In genomic region chr6:26216015-26216885, GRCh38 we compare ENCODE assay signal across 8 cellular contexts.
DNase-seq lines count a peak whose midpoint lies in the region; ATAC-seq and TF ChIP-seq lines count a peak whose summit lies in the region.

No MANE protein-coding gene starts in this region.

- CTCF ChIA-PET in CD4-positive, alpha-beta T cell (lab: Charles Lee) = interaction anchor here (0.5 to 3.1 kb wide), 23 partner anchors 9 to 380 kb away, joined by 3 to 28 read pairs (median 4); a partner anchor contains a TSS
- CTCF ChIA-PET in activated CD8-positive, alpha-beta T cell treated with anti-CD3 and anti-CD28 coated beads for 36 hours (lab: Charles Lee) = interaction anchor here (0.7 to 2.4 kb wide), 20 partner anchors 8 to 44 kb away, joined by 3 to 13 read pairs (median 5); a partner anchor contains a TSS

- peak overlapping the region; percentile 88 for H3K4me3 ChIP-seq in endodermal cell (ENCODE audit: low read length)

- peak overlapping the region; percentile 85 for H3K9ac ChIP-seq in endodermal cell (ENCODE audit: extremely low read depth, low read length, poor library complexity, severe bottlenecking)

- H3K27me3 Mint-ChIP-seq in CD4-positive, alpha-beta T cell = no peaks in the 10 kb centered on the region
- no peaks in the 10 kb centered on the region for H3K27me3 Mint-ChIP-seq in activated CD8-positive, alpha-beta T cell treated with anti-CD3 and anti-CD28 coated beads for 36 hours
- H3K27me3 Mint-ChIP-seq in endodermal cell (ENCODE audit: insufficient read depth) = no peaks in the 10 kb centered on the region

- WGBS in endodermal cell (ENCODE audit: insufficient coverage in 1 of 2, insufficient read length in 1 of 2), 2 experiments = 8 to 35% methylated on average over 32 to 41 of the region's 41 CpGs

- no peaks in the 10 kb centered on the region for H3K27me3 ChIP-seq in CD4-positive, alpha-beta T cell (ENCODE audit: control insufficient read depth, insufficient read depth, low read length)
- no peaks in the 10 kb centered on the region for H3K27me3 ChIP-seq in endodermal cell (ENCODE audit: control insufficient read depth, insufficient read depth, low read length, poor library complexity, severe bottlenecking)

- ATAC-seq in CD4-positive, alpha-beta T cell (ENCODE audit: poor library complexity) = peak; percentile 80
- ATAC-seq in GM19351 (IDR thresholded peaks at IDR 0.05; ENCODE audit: unreplicated experiment) = peak; percentile 77
- peak; percentile 65 for ATAC-seq in HG03457 (IDR thresholded peaks at IDR 0.05; ENCODE audit: unreplicated experiment)
- peak; percentile 80 for ATAC-seq in activated CD8-positive, alpha-beta T cell treated with anti-CD3 and anti-CD28 coated beads for 36 hours
- ATAC-seq in stimulated activated effector memory CD8-positive, alpha-beta T cell treated with anti-CD3 and anti-CD28 coated beads, Interleukin-12 subunit alpha, Interleukin-12 subunit beta, amount 100 ng/mL, for 72 hours = peak; percentile 89

- H3K4me1 ChIP-seq in endodermal cell (ENCODE audit: control insufficient read depth, insufficient read depth, low read length) = no peaks in the 10 kb centered on the region

- H3K9me3 Mint-ChIP-seq in CD4-positive, alpha-beta T cell = no peaks in the 10 kb centered on the region
- no peaks in the 10 kb centered on the region for H3K9me3 Mint-ChIP-seq in activated CD8-positive, alpha-beta T cell treated with anti-CD3 and anti-CD28 coated beads for 36 hours
- no peaks in the 10 kb centered on the region for H3K9me3 Mint-ChIP-seq in endodermal cell
- no peaks in the 10 kb centered on the region for H3K9me3 Mint-ChIP-seq in stimulated activated effector memory CD8-positive, alpha-beta T cell treated with anti-CD3 and anti-CD28 coated beads, Interleukin-12 subunit alpha, Interleukin-12 subunit beta, amount 100 ng/mL, for 72 hours

- no peak for TF ChIP-seq CTCF in CD4-positive, alpha-beta T cell (IDR thresholded peaks at IDR 0.05)
- no peak for TF ChIP-seq CTCF in activated CD8-positive, alpha-beta T cell treated with anti-CD3 and anti-CD28 coated beads for 36 hours (IDR thresholded peaks at IDR 0.05)
- TF ChIP-seq CTCF in endodermal cell (conservative IDR thresholded peaks at IDR 0.05) = no peak

- no peaks in the 10 kb centered on the region for H3K9me3 ChIP-seq in CD4-positive, alpha-beta T cell (ENCODE audit: control insufficient read depth, low read length)
- H3K9me3 ChIP-seq in endodermal cell (ENCODE audit: control insufficient read depth, low read length) = no peaks in the 10 kb centered on the region

- peak; percentile 52 to 79 (median 70) for DNase-seq in CD4-positive, alpha-beta T cell
- DNase-seq in NCI-H748 treated with DMSO at 0.1 percent for 48 hours (lab: John Stamatoyannopoulos, UW) (peak; percentile 100), endodermal cell (peak; percentile 91), lung microvascular endothelial cell (ENCODE audit: low read depth in 2 of 2) (peak; percentile 97 to 98)
- DNase-seq in activated CD8-positive, alpha-beta T cell treated with anti-CD3 and anti-CD28 coated beads for 36 hours = peak; percentile 87
- peak; percentile 69 to 93 for DNase-seq in stimulated activated effector memory CD8-positive, alpha-beta T cell treated with anti-CD3 and anti-CD28 coated beads, Interleukin-12 subunit alpha, Interleukin-12 subunit beta, amount 100 ng/mL, for 72 hours (ENCODE audit: low spot score in 2 of 2)

- intact Hi-C loops in CD4-positive, alpha-beta T cell (cut with DNase I, micrococcal nuclease) = loop anchor here (1.0 to 5.0 kb wide), 13 partner anchors 8 to 241 kb away; partner anchors contain the start of gene BTN2A1 (in 1 of the 2)
- intact Hi-C loops in activated CD8-positive, alpha-beta T cell treated with anti-CD3 and anti-CD28 coated beads for 36 hours (cut with micrococcal nuclease) = loop anchor here (1.0 to 5.0 kb wide), 3 partner anchors 11 to 56 kb away; a partner anchor contains a TSS

- no peak overlapping the region for H3K27ac Mint-ChIP-seq in CD4-positive, alpha-beta T cell
- H3K27ac Mint-ChIP-seq in activated CD8-positive, alpha-beta T cell treated with anti-CD3 and anti-CD28 coated beads for 36 hours = no peak overlapping the region
- H3K27ac Mint-ChIP-seq in endodermal cell = no peak overlapping the region
- H3K27ac Mint-ChIP-seq in stimulated activated effector memory CD8-positive, alpha-beta T cell treated with anti-CD3 and anti-CD28 coated beads, Interleukin-12 subunit alpha, Interleukin-12 subunit beta, amount 100 ng/mL, for 72 hours = no peak overlapping the region

- H3K27ac ChIP-seq in CD4-positive, alpha-beta T cell (ENCODE audit: low read depth, low read length) = peak overlapping the region; percentile 87
- peak overlapping the region; percentile 97 for H3K27ac ChIP-seq in endodermal cell (ENCODE audit: low read depth, low read length)

- H3K4me1 Mint-ChIP-seq in CD4-positive, alpha-beta T cell (ENCODE audit: low read depth) = no peaks in the 10 kb centered on the region
- H3K4me1 Mint-ChIP-seq in activated CD8-positive, alpha-beta T cell treated with anti-CD3 and anti-CD28 coated beads for 36 hours (ENCODE audit: low read depth) = peaks cover 11% of the 10 kb centered on the region
- H3K4me1 Mint-ChIP-seq in endodermal cell = peaks cover 19% of the 10 kb centered on the region
- no peaks in the 10 kb centered on the region for H3K4me1 Mint-ChIP-seq in stimulated activated effector memory CD8-positive, alpha-beta T cell treated with anti-CD3 and anti-CD28 coated beads, Interleukin-12 subunit alpha, Interleukin-12 subunit beta, amount 100 ng/mL, for 72 hours

- POLR2A ChIA-PET in CD4-positive, alpha-beta T cell (lab: Charles Lee) = interaction anchor here (0.6 to 7.3 kb wide), 84 partner anchors 10 to 1679 kb away, joined by 3 to 1838 read pairs (median 10); partner anchors contain the start of genes HFE and HMGN4
- POLR2A ChIA-PET in activated CD8-positive, alpha-beta T cell treated with anti-CD3 and anti-CD28 coated beads for 36 hours (lab: Charles Lee) = interaction anchor here (0.7 to 27.2 kb wide), 50 partner anchors 9 to 1677 kb away, joined by 3 to 883 read pairs (median 6); a partner anchor contains a TSS

- H3K36me3 Mint-ChIP-seq in CD4-positive, alpha-beta T cell (ENCODE audit: low read depth) = no peaks in the 10 kb centered on the region
- H3K36me3 Mint-ChIP-seq in activated CD8-positive, alpha-beta T cell treated with anti-CD3 and anti-CD28 coated beads for 36 hours (ENCODE audit: low read depth) = no peaks in the 10 kb centered on the region
- no peaks in the 10 kb centered on the region for H3K36me3 Mint-ChIP-seq in endodermal cell (ENCODE audit: low read depth)
- H3K36me3 Mint-ChIP-seq in stimulated activated effector memory CD8-positive, alpha-beta T cell treated with anti-CD3 and anti-CD28 coated beads, Interleukin-12 subunit alpha, Interleukin-12 subunit beta, amount 100 ng/mL, for 72 hours = no peaks in the 10 kb centered on the region

- no peak overlapping the region for H3K4me3 Mint-ChIP-seq in CD4-positive, alpha-beta T cell
- H3K4me3 Mint-ChIP-seq in activated CD8-positive, alpha-beta T cell treated with anti-CD3 and anti-CD28 coated beads for 36 hours = no peak overlapping the region
- H3K4me3 Mint-ChIP-seq in endodermal cell = no peak overlapping the region
- no peak overlapping the region for H3K4me3 Mint-ChIP-seq in stimulated activated effector memory CD8-positive, alpha-beta T cell treated with anti-CD3 and anti-CD28 coated beads, Interleukin-12 subunit alpha, Interleukin-12 subunit beta, amount 100 ng/mL, for 72 hours

- no peaks in the 10 kb centered on the region for H3K36me3 ChIP-seq in endodermal cell (ENCODE audit: control insufficient read depth, insufficient read depth, low read length)

Comparison
In these comparisons a context has a peak if more than half of its experiments do, and no peak if none do; other contexts are left out.
1. Peak in every context shown above with its lines: DNase-seq, ATAC-seq, H3K4me3 ChIP-seq and H3K27ac ChIP-seq.